Comparison of ENCODE assay signal across 2 cellular contexts in genomic region chr1:161616417-161616816, GRCh38. TPM values are rescaled to one million over a fixed set of nuclear protein-coding genes. Genes with fewer than 3 reads are reported as not detected.
"Had no signal": no experiment of that assay in that cellular context is flagged by ENCODE, and none has a peak within 500 bp of the region (broad histone marks: within the 10 kb centered on the region; RNA-seq: fewer than 3 reads in every experiment).

No MANE protein-coding gene starts in this region.

RNA-seq across cellular contexts. Expression of gene FCGR3B, which starts 14.6 kb away (rescaled TPM):
- total RNA-seq: G401, GM12878 had no signal
- polyA plus RNA-seq: GM12878 had no signal

RNA-seq across cellular contexts. Expression of gene FCGR2B, which starts 46.5 kb away (rescaled TPM):
- total RNA-seq: G401 had no signal
